ENCODE assay signal across 9 cellular contexts in genomic region chr1:244915736-244916135, GRCh38.
"Had no signal": no experiment of that assay in that cellular context is flagged by ENCODE, and none has a peak within 500 bp of the region (broad histone marks: within the 10 kb centered on the region; RNA-seq: fewer than 3 reads in every experiment).

No MANE protein-coding gene starts in this region.

- H3K36me3 ChIP-seq: HAP-1 had no signal

- H3K27ac ChIP-seq: GM23248 had no signal

- H2AFZ ChIP-seq: GM23248, GM23338 had no signal

- ATAC-seq: GM23338, HCT116 had no signal

- H3K4me3 ChIP-seq: GM23248, GM23338, HAP-1 had no signal

- H3K9me3 ChIP-seq: HAP-1 had no signal

- DNase-seq: GM23248, GOT3, H7, H9, HCEC 1CT, HFFc6 had no signal

- H3K9ac ChIP-seq: GM23248 had no signal

- H3K4me2 ChIP-seq: GM23338 had no signal
